In genomic region chr15:96404560-96404959, GRCh38 we compare ENCODE assay signal across 23 cellular contexts.
"Had no signal": no experiment of that assay in that cellular context is flagged by ENCODE, and none has a peak within 500 bp of the region (broad histone marks: within the 10 kb centered on the region; RNA-seq: fewer than 3 reads in every experiment).

No MANE protein-coding gene starts in this region.

- H3K27ac ChIP-seq: coronary artery, dorsolateral prefrontal cortex, esophagus muscularis mucosa, foreskin keratinocyte, gastroesophageal sphincter, heart left ventricle, hepatocyte, left lung, lower lobe of right lung had no signal

- DNase-seq: dermis blood vessel endothelial cell; dorsolateral prefrontal cortex; effector CD4-positive, alpha-beta T cell; effector memory CD4-positive, alpha-beta T cell; foreskin keratinocyte; heart left ventricle; hypothalamus; immature natural killer cell; islet precursor cell; left cardiac atrium; left lung; left ventricle myocardium superior; lower lobe of right lung; mesenchymal stem cell; mucosa of descending colon; naive B cell had no signal

- H3K36me3 ChIP-seq: esophagus muscularis mucosa, gastroesophageal sphincter, heart left ventricle, left lung, lower lobe of right lung had no signal

- H3K4me1 ChIP-seq: foreskin keratinocyte had no signal

- H3K9me3 ChIP-seq: esophagus muscularis mucosa, gastroesophageal sphincter, heart left ventricle, left lung, lower lobe of right lung, mucosa of descending colon had no signal

- H3K79me2 ChIP-seq: hepatocyte had no signal

- H2AFZ ChIP-seq: hepatocyte had no signal

- H3K4me3 ChIP-seq: coronary artery, dorsolateral prefrontal cortex, esophagus muscularis mucosa, gastroesophageal sphincter, heart left ventricle, hepatocyte, left lung, lower lobe of right lung, mucosa of descending colon had no signal

- ATAC-seq: foreskin keratinocyte, gastroesophageal sphincter, heart left ventricle, left cardiac atrium, left lung, left ventricle myocardium superior, lower lobe of right lung, mucosa of descending colon had no signal

- FAIRE-seq: colon, endothelial cell of umbilical vein, frontal cortex had no signal

- H3K4me2 ChIP-seq: hepatocyte had no signal
